Comparison of ENCODE assay signal across 1 cellular context in the genomic region with DNA sequence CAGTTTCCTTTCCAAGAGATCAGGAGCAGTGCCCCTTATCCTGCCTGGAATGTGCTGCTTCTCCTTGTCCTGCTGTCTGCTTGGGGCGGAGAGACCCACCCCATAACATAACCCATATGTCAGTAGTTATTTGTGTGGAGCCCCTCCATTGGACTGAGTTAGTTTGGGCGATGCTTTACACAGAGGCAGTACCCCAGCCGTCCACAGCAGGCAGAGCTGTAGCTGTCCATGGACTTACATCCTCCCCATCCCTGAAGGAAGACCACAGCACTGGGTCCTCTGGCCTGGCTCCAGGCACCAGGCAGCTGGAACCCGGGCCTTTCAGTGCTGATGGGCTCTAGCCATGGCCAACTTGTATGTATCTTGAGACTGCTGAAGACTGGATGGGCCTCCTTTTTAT.
TF ChIP-seq lines count a peak whose summit lies in the region.

No MANE protein-coding gene starts in this region.

TF ChIP-seq in HepG2, 621 proteins besides CTCF, POLR2A, EP300 and RAD21 (continued from another document):
- TF ChIP-seq ZNF17 (CRISPR knock-in tag; IDR thresholded peaks at IDR 0.05): no peak
- TF ChIP-seq ZNF24 (IDR thresholded peaks at IDR 0.05): no peak
- no peak for TF ChIP-seq ZNF263 (CRISPR knock-in tag; IDR thresholded peaks at IDR 0.05)
- no peak for TF ChIP-seq ZFP82 (CRISPR knock-in tag; IDR thresholded peaks at IDR 0.05; ENCODE audit: borderline replicate concordance)
- TF ChIP-seq FOXJ3 (CRISPR knock-in tag; IDR thresholded peaks at IDR 0.05; ENCODE audit: borderline replicate concordance): no peak
- TF ChIP-seq ZNF451 (CRISPR knock-in tag; IDR thresholded peaks at IDR 0.05): no peak
- TF ChIP-seq BCL6 (CRISPR knock-in tag; IDR thresholded peaks at IDR 0.05): no peak
- TF ChIP-seq, protein P1, sequence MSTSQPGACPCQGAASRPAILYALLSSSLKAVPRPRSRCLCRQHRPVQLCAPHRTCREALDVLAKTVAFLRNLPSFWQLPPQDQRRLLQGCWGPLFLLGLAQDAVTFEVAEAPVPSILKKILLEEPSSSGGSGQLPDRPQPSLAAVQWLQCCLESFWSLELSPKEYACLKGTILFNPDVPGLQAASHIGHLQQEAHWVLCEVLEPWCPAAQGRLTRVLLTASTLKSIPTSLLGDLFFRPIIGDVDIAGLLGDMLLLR (CRISPR knock-in tag; IDR thresholded peaks at IDR 0.05): no peak
- TF ChIP-seq ZNF577 (CRISPR knock-in tag; IDR thresholded peaks at IDR 0.05; ENCODE audit: borderline replicate concordance, low read depth): no peak
- no peak for TF ChIP-seq SP140L (CRISPR knock-in tag; IDR thresholded peaks at IDR 0.05; ENCODE audit: borderline replicate concordance)
- no peak for TF ChIP-seq ZNF430 (CRISPR knock-in tag; IDR thresholded peaks at IDR 0.05)
- TF ChIP-seq, protein P2, sequence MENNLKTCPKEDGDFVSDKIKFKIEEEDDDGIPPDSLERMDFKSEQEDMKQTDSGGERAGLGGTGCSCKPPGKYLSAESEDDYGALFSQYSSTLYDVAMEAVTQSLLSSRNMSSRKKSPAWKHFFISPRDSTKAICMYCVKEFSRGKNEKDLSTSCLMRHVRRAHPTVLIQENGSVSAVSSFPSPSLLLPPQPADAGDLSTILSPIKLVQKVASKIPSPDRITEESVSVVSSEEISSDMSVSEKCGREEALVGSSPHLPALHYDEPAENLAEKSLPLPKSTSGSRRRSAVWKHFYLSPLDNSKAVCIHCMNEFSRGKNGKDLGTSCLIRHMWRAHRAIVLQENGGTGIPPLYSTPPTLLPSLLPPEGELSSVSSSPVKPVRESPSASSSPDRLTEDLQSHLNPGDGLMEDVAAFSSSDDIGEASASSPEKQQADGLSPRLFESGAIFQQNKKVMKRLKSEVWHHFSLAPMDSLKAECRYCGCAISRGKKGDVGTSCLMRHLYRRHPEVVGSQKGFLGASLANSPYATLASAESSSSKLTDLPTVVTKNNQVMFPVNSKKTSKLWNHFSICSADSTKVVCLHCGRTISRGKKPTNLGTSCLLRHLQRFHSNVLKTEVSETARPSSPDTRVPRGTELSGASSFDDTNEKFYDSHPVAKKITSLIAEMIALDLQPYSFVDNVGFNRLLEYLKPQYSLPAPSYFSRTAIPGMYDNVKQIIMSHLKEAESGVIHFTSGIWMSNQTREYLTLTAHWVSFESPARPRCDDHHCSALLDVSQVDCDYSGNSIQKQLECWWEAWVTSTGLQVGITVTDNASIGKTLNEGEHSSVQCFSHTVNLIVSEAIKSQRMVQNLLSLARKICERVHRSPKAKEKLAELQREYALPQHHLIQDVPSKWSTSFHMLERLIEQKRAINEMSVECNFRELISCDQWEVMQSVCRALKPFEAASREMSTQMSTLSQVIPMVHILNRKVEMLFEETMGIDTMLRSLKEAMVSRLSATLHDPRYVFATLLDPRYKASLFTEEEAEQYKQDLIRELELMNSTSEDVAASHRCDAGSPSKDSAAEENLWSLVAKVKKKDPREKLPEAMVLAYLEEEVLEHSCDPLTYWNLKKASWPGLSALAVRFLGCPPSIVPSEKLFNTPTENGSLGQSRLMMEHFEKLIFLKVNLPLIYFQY (CRISPR knock-in tag; IDR thresholded peaks at IDR 0.05; ENCODE audit: borderline replicate concordance): no peak
